Comparison of ENCODE assay signal across 9 cellular contexts in the genomic region with DNA sequence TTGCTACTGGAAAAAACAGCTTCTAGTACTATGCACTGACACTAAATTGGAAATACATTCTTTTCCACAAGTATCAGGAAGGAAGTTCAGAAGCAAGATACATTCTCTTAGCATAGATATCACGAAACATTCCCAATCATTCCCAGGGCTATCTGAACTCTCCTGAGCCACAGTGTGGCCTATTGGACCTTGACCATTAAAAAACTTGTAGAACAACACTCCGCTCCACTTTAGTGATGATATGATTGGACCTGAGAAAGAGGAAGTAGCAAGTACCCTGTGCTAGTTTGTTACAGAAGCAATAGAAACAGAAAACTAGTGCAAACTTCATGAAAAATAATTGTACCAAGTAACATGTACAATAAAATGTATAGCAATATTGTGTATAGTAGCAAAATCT. TPM values are rescaled to one million over a fixed set of nuclear protein-coding genes. Genes with fewer than 3 reads are reported as not detected.
"Had no signal": no experiment of that assay in that cellular context is flagged by ENCODE, and none has a peak within 500 bp of the region (broad histone marks: within the 10 kb centered on the region; RNA-seq: fewer than 3 reads in every experiment).

No MANE protein-coding gene starts in this region.

- H3K36me3 Mint-ChIP-seq: IgD-negative memory B cell had no signal

- H3K27ac Mint-ChIP-seq: HFFc6, IgD-negative memory B cell had no signal

- H3K4me3 Mint-ChIP-seq: HFFc6, IgD-negative memory B cell had no signal

- ATAC-seq: HCT116, HepG2 had no signal

- DNase-seq: GM23248, GOT3, H7, HFFc6 had no signal

- H3K4me1 Mint-ChIP-seq: IgD-negative memory B cell had no signal

- H3K27me3 Mint-ChIP-seq: IgD-negative memory B cell had no signal

RNA-seq across cellular contexts. Expression of a gene that starts 11.4 kb away (rescaled TPM):
- total RNA-seq: GM23248, H4, H7, HepG2, HFFc6, HT1080 had no signal
